In the genomic region with DNA sequence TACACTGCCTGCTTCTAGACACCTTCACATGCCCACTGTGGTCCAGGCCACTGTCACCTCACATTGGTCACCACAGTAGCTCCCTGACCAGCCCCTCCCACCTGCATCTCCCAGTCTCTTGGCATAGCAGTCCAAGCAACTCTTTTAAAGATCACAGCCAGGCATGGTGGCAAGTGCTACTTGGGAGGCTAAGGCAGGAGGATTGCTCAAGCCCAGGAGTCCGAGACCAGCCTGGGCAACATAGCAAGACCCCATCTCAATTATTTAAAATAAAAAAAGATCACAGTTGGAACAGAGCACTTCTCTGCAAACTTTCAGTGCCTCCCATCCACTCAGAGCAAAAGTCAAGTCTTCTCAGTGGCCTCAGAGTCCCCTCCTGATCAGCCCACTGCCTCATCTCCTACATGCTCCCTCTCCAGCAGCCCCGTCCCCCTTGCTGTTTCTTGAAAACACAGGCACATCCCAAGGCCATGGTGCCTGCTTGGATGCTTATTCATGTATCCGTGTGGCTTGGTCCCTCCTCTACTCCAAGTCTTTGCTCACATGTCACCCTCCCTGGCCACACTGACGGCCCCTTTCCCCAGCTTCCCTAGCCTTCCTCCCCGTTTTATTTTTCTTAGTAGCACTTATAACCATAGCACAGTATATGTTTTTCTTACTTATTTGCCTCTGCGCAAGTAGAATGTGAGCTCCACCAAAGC, we compare ENCODE assay signal across 1 cellular context.
TF ChIP-seq lines count a peak whose summit lies in the region.

No MANE protein-coding gene starts in this region.

TF ChIP-seq in H1, 55 proteins besides CTCF, POLR2A, EP300 and RAD21:
- TF ChIP-seq SP1 (IDR thresholded peaks at IDR 0.05; ENCODE audit: low read depth, low read length) (no peak), CTBP2 (IDR thresholded peaks at IDR 0.05; ENCODE audit: borderline replicate concordance, insufficient read depth, insufficient read length, low read length) (no peak), GABPA (IDR thresholded peaks at IDR 0.05; ENCODE audit: borderline replicate concordance, insufficient read depth, low read length) (no peak), FOSL1 (IDR thresholded peaks at IDR 0.05; ENCODE audit: insufficient read depth, low read depth, low read length) (no peak), SAP30 (IDR thresholded peaks at IDR 0.05; ENCODE audit: insufficient read depth, insufficient replicate concordance, low read length) (no peak), SIN3A (conservative IDR thresholded peaks at IDR 0.05 in 1 of 2, IDR thresholded peaks at IDR 0.05 in 1 of 2; ENCODE audit: low read depth in 1 of 2, low read length in 2 of 2) (no peak), SRF (IDR thresholded peaks at IDR 0.05; ENCODE audit: low read depth, low read length) (no peak), SUZ12 (IDR thresholded peaks at IDR 0.05; ENCODE audit: low read length) (no peak), SP4 (IDR thresholded peaks at IDR 0.05; ENCODE audit: low read length) (no peak), NANOG (IDR thresholded peaks at IDR 0.05; ENCODE audit: insufficient read depth, low read depth, low read length, poor library complexity, severe bottlenecking) (no peak), TAF7 (optimal IDR thresholded peaks at IDR 0.05; ENCODE audit: borderline replicate concordance, low read depth, low read length) (no peak)
